In the genomic region with DNA sequence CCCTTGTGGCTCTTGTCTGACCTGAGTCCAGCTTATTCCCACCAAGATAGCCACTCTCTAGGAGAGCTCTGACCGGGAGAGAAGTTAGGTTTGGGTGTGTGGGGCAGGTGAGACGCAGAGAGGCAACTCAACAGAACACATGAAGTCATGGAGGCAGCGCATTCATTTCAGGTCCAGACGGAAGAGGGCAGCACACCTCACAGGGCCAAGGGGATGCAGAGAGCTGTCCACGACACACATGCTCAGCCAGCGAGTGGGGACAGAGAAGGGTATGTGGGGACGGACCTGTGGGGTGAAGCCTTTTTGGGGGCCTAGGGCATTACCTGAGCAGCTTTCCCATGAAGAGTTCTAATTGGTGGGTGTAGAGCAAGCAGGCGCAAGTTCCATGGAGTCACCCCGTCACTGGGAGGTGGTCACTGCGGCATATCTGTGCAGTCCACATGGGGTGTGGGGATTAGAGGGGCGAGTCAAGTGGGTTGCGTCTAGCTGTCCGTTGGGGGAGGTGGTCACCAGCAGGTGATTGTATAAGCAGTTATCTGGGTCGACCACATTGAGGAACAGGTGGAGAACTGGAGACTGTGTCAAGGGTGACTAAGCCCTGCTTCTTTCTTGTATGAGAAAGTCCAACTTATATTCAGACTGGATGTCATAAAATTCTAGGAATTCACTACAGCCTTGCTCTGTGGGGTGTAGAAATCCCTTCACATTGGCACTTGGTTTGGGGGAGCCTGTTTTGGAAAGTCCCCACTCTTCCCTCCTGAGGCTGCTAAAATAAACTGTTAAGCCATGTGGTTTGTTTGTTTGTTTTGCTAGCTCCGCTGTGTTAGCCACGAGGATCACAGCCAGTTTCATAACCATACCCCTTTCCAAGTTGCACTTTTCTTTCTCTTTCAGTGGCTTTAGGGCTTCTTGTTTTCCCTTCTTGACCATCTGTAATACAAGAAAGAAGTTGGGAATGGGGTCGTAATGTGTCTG, we compare ENCODE assay signal across 18 cellular contexts. TPM values are rescaled to one million over a fixed set of nuclear protein-coding genes. Genes with fewer than 3 reads are reported as not detected.
DNase-seq lines count a peak whose midpoint lies in the region; ATAC-seq, FAIRE-seq and TF ChIP-seq lines count a peak whose summit lies in the region.
"Had no signal": no experiment of that assay in that cellular context is flagged by ENCODE, and none has a peak within 500 bp of the region (broad histone marks: within the 10 kb centered on the region; RNA-seq: fewer than 3 reads in every experiment).

No MANE protein-coding gene starts in this region.

- no peak overlapping the region for H2AK5ac ChIP-seq in mesenchymal stem cell (ENCODE audit: low read length, severe bottlenecking)

- H3K4me3 ChIP-seq in A549 (no peak overlapping the region), MM.1S (ENCODE audit: low read length) (no peak overlapping the region), mesenchymal stem cell (ENCODE audit: insufficient read depth in 1 of 2, low read depth in 1 of 2, low read length in 2 of 2) (no peak overlapping the region)
- H3K4me3 ChIP-seq: HAP-1 had no signal

- TF ChIP-seq EP300 in A549 (IDR thresholded peaks at IDR 0.05): no peak

- H3K27me3 ChIP-seq in MM.1S (replicated peaks; ENCODE audit: insufficient read depth, low read length) (no peaks in the 10 kb centered on the region), mesenchymal stem cell (ENCODE audit: control insufficient read depth in 1 of 2, insufficient read depth in 1 of 2, low read length in 2 of 2) (no peaks in the 10 kb centered on the region)

- H2AFZ ChIP-seq in MM.1S (ENCODE audit: low read length) (no peak overlapping the region), mesenchymal stem cell (ENCODE audit: low read depth, low read length) (no peak overlapping the region)

- no peak overlapping the region for H3K18ac ChIP-seq in mesenchymal stem cell (ENCODE audit: low read depth in 1 of 2, low read length in 2 of 2)

- H3K79me1 ChIP-seq in mesenchymal stem cell (replicated peaks; ENCODE audit: low read length, poor library complexity, severe bottlenecking): no peaks in the 10 kb centered on the region

- 20% methylated on average over 15 of the region's 17 CpGs for WGBS in A549 (ENCODE audit: missing lambda C conversion rate)
- 86% methylated on average over 14 of the region's 17 CpGs for WGBS in mesenchymal stem cell

- no peaks in the 10 kb centered on the region for H3K79me2 ChIP-seq in MM.1S (ENCODE audit: low read length)

- no peaks in the 10 kb centered on the region for H4K20me1 ChIP-seq in MM.1S (ENCODE audit: insufficient read depth, low read length)

- no peak overlapping the region for H2BK5ac ChIP-seq in mesenchymal stem cell (ENCODE audit: low read depth, low read length, poor library complexity, severe bottlenecking)

- H3F3A ChIP-seq in MM.1S (ENCODE audit: insufficient read depth, low read length): no peaks in the 10 kb centered on the region

- no peak for TF ChIP-seq RAD21 in A549 (conservative IDR thresholded peaks at IDR 0.05 in 1 of 2, IDR thresholded peaks at IDR 0.05 in 1 of 2)

- CTCF ChIA-PET in A549 (lab: Yijun Ruan, JAX): no interaction called here

- H3K9ac ChIP-seq in MM.1S (ENCODE audit: low read length) (no peak overlapping the region), mesenchymal stem cell (ENCODE audit: low read length) (no peak overlapping the region)

- no peak overlapping the region for H4K8ac ChIP-seq in mesenchymal stem cell (ENCODE audit: low read length)

- H2BK120ac ChIP-seq in mesenchymal stem cell (ENCODE audit: low read depth, low read length): no peak overlapping the region

- no peak overlapping the region for H2BK15ac ChIP-seq in mesenchymal stem cell (ENCODE audit: low read depth, poor library complexity, severe bottlenecking)

- TF ChIP-seq POLR2A in A549 (IDR thresholded peaks at IDR 0.05; ENCODE audit: low read length): no peak

- ATAC-seq in A549 (no peak), GM18868 (IDR thresholded peaks at IDR 0.05; ENCODE audit: unreplicated experiment) (no peak), GM21390 (IDR thresholded peaks at IDR 0.05; ENCODE audit: unreplicated experiment) (no peak)

- H3K9me2 ChIP-seq in MM.1S (replicated peaks; ENCODE audit: insufficient read depth, low read length): no peaks in the 10 kb centered on the region

- H3K4me1 ChIP-seq in A549 (no peaks in the 10 kb centered on the region), MM.1S (ENCODE audit: low read length) (peaks cover 7% of the 10 kb centered on the region), mesenchymal stem cell (ENCODE audit: control insufficient read depth, insufficient read depth, low read depth, low read length) (no peaks in the 10 kb centered on the region)
- H3K4me1 ChIP-seq: Caco-2, HAP-1 had no signal

- H3K23ac ChIP-seq in mesenchymal stem cell (ENCODE audit: low read length in 2 of 2): no peak overlapping the region

- no peak overlapping the region for H3K14ac ChIP-seq in mesenchymal stem cell (ENCODE audit: low read length in 2 of 2)

- peak; percentile 28 for FAIRE-seq in A549 (lab: Jason Lieb, UNC)
- peak; percentile 49 for FAIRE-seq in colon (lab: Jason Lieb, UNC)

- TF ChIP-seq CTCF in A549 (IDR thresholded peaks at IDR 0.05): no peak
- TF ChIP-seq CTCF in MM.1S (IDR thresholded peaks at IDR 0.05; ENCODE audit: low read length): no peak

- H3K9me3 ChIP-seq in A549 (no peaks in the 10 kb centered on the region), MM.1S (replicated peaks; ENCODE audit: insufficient read depth, low read length) (no peaks in the 10 kb centered on the region), mesenchymal stem cell (ENCODE audit: control insufficient read depth, low read length) (no peaks in the 10 kb centered on the region)
- H3K9me3 ChIP-seq: Caco-2, HAP-1 had no signal

- POLR2A ChIA-PET in A549 (lab: Yijun Ruan, JAX): no interaction called here

- no peak for DNase-seq in A549 (ENCODE audit: low read depth in 1 of 2, low spot score in 1 of 2)
- peak; percentile 51 for DNase-seq in MM.1S
- DNase-seq in mesenchymal stem cell: peak; percentile 4
- no peak for DNase-seq in AG08395 (ENCODE audit: low spot score)
- DNase-seq in A172 (ENCODE audit: low spot score): no peak
- DNase-seq: AML-193, Caco-2, DMS153, NCI-H1092, NCI-H146, NCI-H2081, NCI-H524, RPMI8226, SIG-M5 had no signal

- no peaks in the 10 kb centered on the region for H3K36me3 ChIP-seq in MM.1S (replicated peaks; ENCODE audit: insufficient read depth, low read length)
- no peaks in the 10 kb centered on the region for H3K36me3 ChIP-seq in mesenchymal stem cell (ENCODE audit: control insufficient read depth in 1 of 2, insufficient read depth in 2 of 2, low read depth in 1 of 2, low read length in 2 of 2)
- H3K36me3 ChIP-seq: HAP-1 had no signal

- H2BK12ac ChIP-seq in mesenchymal stem cell (ENCODE audit: low read length in 2 of 2): no peak overlapping the region

- no peak overlapping the region for H3K4ac ChIP-seq in mesenchymal stem cell (ENCODE audit: low read depth in 1 of 2, low read length in 2 of 2)

- H3K27ac ChIP-seq in A549 (no peak overlapping the region), MM.1S (ENCODE audit: low read length) (no peak overlapping the region), mesenchymal stem cell (ENCODE audit: low read length, poor library complexity, severe bottlenecking) (no peak overlapping the region)

- no peak overlapping the region for H4K91ac ChIP-seq in mesenchymal stem cell (ENCODE audit: low read length)

- no peak overlapping the region for H3K4me2 ChIP-seq in A549
- peak overlapping the region; percentile 46; the same call in 1 of the 2 replicates for H3K4me2 ChIP-seq in MM.1S (ENCODE audit: low read depth, low read length)
- H3K4me2 ChIP-seq in mesenchymal stem cell (ENCODE audit: low read length, poor library complexity, severe bottlenecking): no peak overlapping the region

TF ChIP-seq in A549, 52 proteins besides CTCF, POLR2A, EP300 and RAD21 (continues in another document):
- TF ChIP-seq EHF (CRISPR knock-in tag; IDR thresholded peaks at IDR 0.05) (no peak), NFE2L2 (conservative IDR thresholded peaks at IDR 0.05; ENCODE audit: low read length) (no peak), KDM1A (IDR thresholded peaks at IDR 0.05; ENCODE audit: low read depth) (no peak), RNF2 (IDR thresholded peaks at IDR 0.05; ENCODE audit: borderline replicate concordance, low read depth) (no peak), SREBF2 (IDR thresholded peaks at IDR 0.05) (no peak), TFCP2L1 (CRISPR knock-in tag; IDR thresholded peaks at IDR 0.05) (no peak), FOSB (CRISPR knock-in tag; IDR thresholded peaks at IDR 0.05) (no peak), MAX (IDR thresholded peaks at IDR 0.05) (no peak), CEBPB (IDR thresholded peaks at IDR 0.05) (no peak)

RNA-seq across cellular contexts. Expression of gene UXT, which starts 24.5 kb away (rescaled TPM):
- polyA plus RNA-seq in A549 (2011; rRNA removed) (172 and 186 TPM in 2 replicates), A549 (2017; fragmentation: RNase III; extraction: RNeasy Plus Mini Kit Qiagen cat#74134 plus additional on column Dnase treatment) (166 to 181 TPM (median 175 TPM) in 3 replicates)
- 165 and 177 TPM in 2 replicates for polyA plus RNA-seq in A549 (2012; cell fraction: cytosol; rRNA removed)
- polyA plus RNA-seq in A549 (2012; cell fraction: nucleus; rRNA removed): 68.3 and 81.4 TPM in 2 replicates
- polyA minus RNA-seq in A549 (2011; rRNA and poly(A)+ RNA removed): 56.8 and 57.8 TPM in 2 replicates
- polyA plus RNA-seq in mesenchymal stem cell (2013, experiment 1 of 2): 125 TPM
- 128 TPM for polyA plus RNA-seq in mesenchymal stem cell (2013, experiment 2 of 2)
- total RNA-seq in A172 (2014; rRNA removed; shearing (Covaris generic)): 154 and 183 TPM in 2 replicates

RNA-seq across cellular contexts. Expression of gene ELK1, which starts 33.1 kb away (rescaled TPM):
- polyA plus RNA-seq in A549 (2011; rRNA removed): 14.6 and 15.3 TPM in 2 replicates
- polyA plus RNA-seq in A549 (2012; cell fraction: cytosol; rRNA removed): 15.7 and 24.1 TPM in 2 replicates
- 15.3 TPM in 2 replicates for polyA plus RNA-seq in A549 (2012; cell fraction: nucleus; rRNA removed)
- polyA plus RNA-seq in A549 (2017; fragmentation: RNase III; extraction: RNeasy Plus Mini Kit Qiagen cat#74134 plus additional on column Dnase treatment): 20.6 to 23.5 TPM (median 21.9 TPM) in 3 replicates
- polyA minus RNA-seq in A549 (2011; rRNA and poly(A)+ RNA removed): 14.1 and 20.1 TPM in 2 replicates
- 31.2 TPM for polyA plus RNA-seq in mesenchymal stem cell (2013, experiment 1 of 2)
- 32.3 TPM for polyA plus RNA-seq in mesenchymal stem cell (2013, experiment 2 of 2)
- 27.2 and 31.2 TPM in 2 replicates for total RNA-seq in A172 (2014; rRNA removed; shearing (Covaris generic))

RNA-seq across cellular contexts. Expression of gene CFP, which starts 53.7 kb away (rescaled TPM):
- polyA plus RNA-seq in A549 (2011; rRNA removed): 0.14 and 0.15 TPM in 2 replicates
- polyA plus RNA-seq in A549 (2012; cell fraction: cytosol; rRNA removed): 0.30 and 0.34 TPM in 2 replicates
- polyA plus RNA-seq in A549 (2012; cell fraction: nucleus; rRNA removed): 1.3 and 1.5 TPM in 2 replicates
- 0.49 to 0.91 TPM (median 0.54 TPM) in 3 replicates for polyA plus RNA-seq in A549 (2017; fragmentation: RNase III; extraction: RNeasy Plus Mini Kit Qiagen cat#74134 plus additional on column Dnase treatment)
- 0.21 and 0.34 TPM in 2 replicates for polyA minus RNA-seq in A549 (2011; rRNA and poly(A)+ RNA removed)
- polyA plus RNA-seq in mesenchymal stem cell (2013, experiment 1 of 2): 0.36 TPM
- 0.26 TPM for polyA plus RNA-seq in mesenchymal stem cell (2013, experiment 2 of 2)
- 0.05 and 0.43 TPM in 2 replicates for total RNA-seq in A172 (2014; rRNA removed; shearing (Covaris generic))

Comparison
In these comparisons a context has a peak if more than half of its experiments do, and no peak if none do; other contexts are left out.
1. DNase-seq: peak in MM.1S (single experiment) and mesenchymal stem cell (single experiment); none in A549 (0 of 2), AG08395 (single experiment) and A172 (single experiment).